In the genomic region with DNA sequence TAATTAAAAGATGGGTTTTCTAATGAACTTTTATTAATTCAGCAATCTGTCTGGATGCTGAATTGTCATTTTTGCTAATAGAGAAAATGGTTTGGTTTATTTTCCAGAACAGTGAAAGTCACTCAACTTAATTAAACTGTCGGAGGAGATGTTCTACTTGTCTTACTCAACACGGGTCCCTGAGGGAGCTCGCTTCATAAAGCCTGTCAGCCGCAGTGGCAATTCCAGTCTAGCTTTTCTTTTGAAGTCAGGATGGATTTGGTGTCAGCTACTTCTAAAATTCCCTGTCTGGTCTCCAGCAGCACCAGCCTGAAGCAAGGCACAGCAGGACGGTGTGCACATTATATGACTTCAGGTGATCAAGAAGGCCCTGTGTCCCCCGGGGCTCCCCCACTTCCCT, we compare ENCODE assay signal across 6 cellular contexts.
"Had no signal": no experiment of that assay in that cellular context is flagged by ENCODE, and none has a peak within 500 bp of the region (broad histone marks: within the 10 kb centered on the region; RNA-seq: fewer than 3 reads in every experiment).

No MANE protein-coding gene starts in this region.

- H3K27ac Mint-ChIP-seq: GM23338, H9, IgD-negative memory B cell had no signal

- ATAC-seq: GM23338, HepG2 had no signal

- H3K27me3 Mint-ChIP-seq: IgD-negative memory B cell had no signal

- H3K4me1 Mint-ChIP-seq: IgD-negative memory B cell had no signal

- DNase-seq: H9, HCEC 1CT, KBM-7 had no signal

- H3K4me3 Mint-ChIP-seq: GM23338, H9, IgD-negative memory B cell had no signal

- H3K9me3 Mint-ChIP-seq: GM23338, H9 had no signal

- H3K36me3 Mint-ChIP-seq: IgD-negative memory B cell had no signal
